1 cellular context compared by ENCODE assay signal in the genomic region with DNA sequence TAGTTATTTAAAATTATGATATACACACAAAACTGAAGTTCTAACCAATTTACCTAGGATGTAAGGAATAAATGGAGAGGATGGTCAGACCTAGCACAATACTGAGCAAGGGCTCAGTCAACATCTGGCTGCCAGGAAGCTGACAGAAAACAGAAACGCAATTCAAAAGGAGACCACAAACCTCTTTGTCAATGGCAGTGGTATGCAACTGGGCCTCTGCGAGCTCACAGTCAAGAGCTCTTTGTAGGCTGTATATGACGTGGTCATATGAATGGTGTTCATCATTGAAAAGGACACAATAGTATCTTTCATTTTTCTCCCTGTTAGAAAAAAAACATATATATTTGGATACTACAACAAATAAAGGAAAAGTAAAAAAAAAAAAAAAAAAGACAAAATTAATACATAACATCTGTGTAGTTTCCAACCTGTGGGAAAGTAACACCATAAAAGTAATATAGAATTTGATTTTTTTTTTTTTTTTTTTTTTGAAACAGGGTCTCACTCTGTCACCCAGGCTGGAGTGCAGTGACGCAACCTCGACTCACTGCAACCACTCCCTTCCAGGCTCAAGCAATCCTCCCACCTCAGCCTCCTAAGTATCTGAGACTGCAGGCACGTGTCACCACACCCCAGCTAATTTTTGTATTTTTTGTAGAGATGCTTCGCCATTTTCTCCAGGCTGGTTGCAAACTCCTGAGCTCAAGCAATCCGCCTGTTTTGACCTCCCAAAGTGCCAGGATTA.
TF ChIP-seq lines count a peak whose summit lies in the region.

No MANE protein-coding gene starts in this region.

TF ChIP-seq in HepG2, 621 proteins besides CTCF, POLR2A, EP300 and RAD21:
- TF ChIP-seq ZNF766 (CRISPR knock-in tag; IDR thresholded peaks at IDR 0.05; ENCODE audit: borderline replicate concordance) (no peak), ZNF567 (CRISPR knock-in tag; IDR thresholded peaks at IDR 0.05; ENCODE audit: borderline replicate concordance) (no peak), ZNF44 (CRISPR knock-in tag; IDR thresholded peaks at IDR 0.05) (no peak), MZF1 (CRISPR knock-in tag; IDR thresholded peaks at IDR 0.05; ENCODE audit: borderline replicate concordance) (no peak), PHF21A (CRISPR knock-in tag; IDR thresholded peaks at IDR 0.05) (no peak), ZNF232 (CRISPR knock-in tag; IDR thresholded peaks at IDR 0.05; ENCODE audit: borderline replicate concordance) (no peak), PRDM15 (CRISPR knock-in tag; IDR thresholded peaks at IDR 0.05) (no peak), MLLT10 (CRISPR knock-in tag; IDR thresholded peaks at IDR 0.05) (no peak), HNRNPL (IDR thresholded peaks at IDR 0.05; ENCODE audit: low read depth, low read length) (no peak), TBL1XR1 (IDR thresholded peaks at IDR 0.05; ENCODE audit: borderline replicate concordance, low read length, partially characterized antibody) (no peak), SALL1 (CRISPR knock-in tag; IDR thresholded peaks at IDR 0.05) (no peak), RBM39 (IDR thresholded peaks at IDR 0.05; ENCODE audit: low read depth, low read length, poor library complexity, severe bottlenecking) (no peak)
- TF ChIP-seq, protein P1, sequence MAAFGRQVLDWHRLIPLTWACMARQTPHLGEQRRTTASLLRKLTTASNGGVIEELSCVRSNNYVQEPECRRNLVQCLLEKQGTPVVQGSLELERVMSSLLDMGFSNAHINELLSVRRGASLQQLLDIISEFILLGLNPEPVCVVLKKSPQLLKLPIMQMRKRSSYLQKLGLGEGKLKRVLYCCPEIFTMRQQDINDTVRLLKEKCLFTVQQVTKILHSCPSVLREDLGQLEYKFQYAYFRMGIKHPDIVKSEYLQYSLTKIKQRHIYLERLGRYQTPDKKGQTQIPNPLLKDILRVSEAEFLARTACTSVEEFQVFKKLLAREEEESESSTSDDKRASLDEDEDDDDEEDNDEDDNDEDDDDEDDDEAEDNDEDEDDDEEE (CRISPR knock-in tag; IDR thresholded peaks at IDR 0.05), result no peak
